Comparison of ENCODE assay signal across 15 cellular contexts in genomic region chr10:60848126-60848525, GRCh38.
DNase-seq lines count a peak whose midpoint lies in the region; TF ChIP-seq lines count a peak whose summit lies in the region.
"Had no signal": no experiment of that assay in that cellular context is flagged by ENCODE, and none has a peak within 500 bp of the region (broad histone marks: within the 10 kb centered on the region; RNA-seq: fewer than 3 reads in every experiment).

No MANE protein-coding gene starts in this region.

- POLR2A ChIA-PET in HEK293T (lab: Yijun Ruan, JAX) = no interaction called here
- POLR2A ChIA-PET in CD4-positive, alpha-beta memory T cell (lab: Charles Lee; ENCODE audit: partially characterized antibody) = no interaction called here

- no peaks in the 10 kb centered on the region for H3K9me3 Mint-ChIP-seq in CD4-positive, alpha-beta memory T cell
- H3K9me3 Mint-ChIP-seq: activated T-cell treated with anti-CD3 and anti-CD28 coated beads, Interleukin-2, amount 50 U/mL, for 24 hours had no signal

- no peak overlapping the region for H3K4me3 ChIP-seq in fibroblast of lung (replicated peaks in 1 of 4; ENCODE audit: control extremely low read depth in 1 of 4, insufficient read depth in 1 of 4, low read depth in 3 of 4, low read length in 4 of 4)
- H3K4me3 ChIP-seq in CD4-positive, alpha-beta memory T cell (ENCODE audit: low read length in 2 of 2) = no peak overlapping the region

- peaks cover 2 to 4% of the 10 kb centered on the region in 2 donors for H3K27me3 Mint-ChIP-seq in CD4-positive, alpha-beta memory T cell
- H3K27me3 Mint-ChIP-seq: activated T-cell treated with anti-CD3 and anti-CD28 coated beads, Interleukin-2, amount 50 U/mL, for 24 hours; brain had no signal

- intact Hi-C loops in CD4-positive, alpha-beta memory T cell (cut with micrococcal nuclease) = no loop called here

- no peaks in the 10 kb centered on the region for H3K9me3 ChIP-seq in fibroblast of lung (ENCODE audit: control insufficient read depth, insufficient read depth, low read depth, low read length)
- H3K9me3 ChIP-seq in CD4-positive, alpha-beta memory T cell (ENCODE audit: control insufficient read depth in 1 of 2, low read length in 2 of 2) = no peaks in the 10 kb centered on the region

- peak; percentile 47 for DNase-seq in AG09319 (ENCODE audit: extremely low read depth, low read depth)
- peak; percentile 87 for DNase-seq in LHCN-M2 (ENCODE audit: low read depth)
- DNase-seq in fibroblast of lung (ENCODE audit: low read depth in 2 of 2) = peak; percentile 38 to 68
- DNase-seq in mucosa of gallbladder (ENCODE audit: low spot score) = peak; percentile 24
- no peak for DNase-seq in NCI-H510A treated with DMSO at 0.1 percent for 48 hours (lab: John Stamatoyannopoulos, UW)
- no peak for DNase-seq in HEK293T (ENCODE audit: extremely low spot score)
- DNase-seq in SKM-1 treated with dmso at 0.1 percent for 144 hours (lab: John Stamatoyannopoulos, UW; ENCODE audit: unreplicated experiment) = no peak
- DNase-seq in CD4-positive, alpha-beta memory T cell = no peak
- DNase-seq: activated CD4-positive, CD25-positive, alpha-beta regulatory T cell; activated T-cell treated with anti-CD3 and anti-CD28 coated beads, Interleukin-2, amount 50 U/mL, for 24 hours; erythroblast; NCI-H446 treated with DMSO at 0.1 percent for 48 hours; stimulated activated CD4-positive, alpha-beta T cell treated with anti-CD3 and anti-CD28 coated beads, Interleukin-4, amount 100 ng/mL, for 4 hours had no signal

- no peak overlapping the region for H3K27ac ChIP-seq in fibroblast of lung (ENCODE audit: insufficient read depth, low read length)
- H3K27ac ChIP-seq in CD4-positive, alpha-beta memory T cell (ENCODE audit: low read depth, low read length) = no peak overlapping the region
- H3K27ac ChIP-seq: C4-2B had no signal

- H3K36me3 ChIP-seq in fibroblast of lung (ENCODE audit: control insufficient read depth, insufficient read depth, low read length) = no peaks in the 10 kb centered on the region
- no peaks in the 10 kb centered on the region for H3K36me3 ChIP-seq in CD4-positive, alpha-beta memory T cell (ENCODE audit: insufficient read depth, low read length)

- H3K27ac Mint-ChIP-seq in CD4-positive, alpha-beta memory T cell = no peak overlapping the region
- H3K27ac Mint-ChIP-seq: activated T-cell treated with anti-CD3 and anti-CD28 coated beads, Interleukin-2, amount 50 U/mL, for 24 hours had no signal

- H3K4me1 ChIP-seq in fibroblast of lung (ENCODE audit: control insufficient read depth, extremely low read depth, insufficient read depth, low read length) = peaks cover 5% of the 10 kb centered on the region
- no peaks in the 10 kb centered on the region for H3K4me1 ChIP-seq in CD4-positive, alpha-beta memory T cell (ENCODE audit: insufficient read depth, low read length)

- CTCF ChIA-PET in HEK293T (lab: Yijun Ruan, JAX) = no interaction called here
- CTCF ChIA-PET in CD4-positive, alpha-beta memory T cell (lab: Charles Lee; ENCODE audit: partially characterized antibody) = no interaction called here

- TF ChIP-seq CTCF in AG09319 (IDR thresholded peaks at IDR 0.05; ENCODE audit: low read depth, low read length) = no peak; the same call in 1 of the 2 replicates
- TF ChIP-seq CTCF in fibroblast of lung (conservative IDR thresholded peaks at IDR 0.05 in 1 of 2, IDR thresholded peaks at IDR 0.05 in 1 of 2; ENCODE audit: low read depth in 1 of 2, low read length in 2 of 2) = no peak

- no peak overlapping the region for H3K9ac ChIP-seq in fibroblast of lung (ENCODE audit: insufficient read depth, low read length)

- no peak overlapping the region for H3K4me2 ChIP-seq in fibroblast of lung (ENCODE audit: extremely low read depth, insufficient read depth, low read length)

- no peaks in the 10 kb centered on the region for H3K4me1 Mint-ChIP-seq in CD4-positive, alpha-beta memory T cell

- no peak overlapping the region for H2AFZ ChIP-seq in fibroblast of lung (ENCODE audit: low read length)

- no peaks in the 10 kb centered on the region for H4K20me1 ChIP-seq in fibroblast of lung (ENCODE audit: control insufficient read depth, extremely low read depth, insufficient read depth, low read length)

- no peaks in the 10 kb centered on the region for H3K36me3 Mint-ChIP-seq in CD4-positive, alpha-beta memory T cell
- H3K36me3 Mint-ChIP-seq: brain had no signal

- no peaks in the 10 kb centered on the region for H3K79me2 ChIP-seq in fibroblast of lung (ENCODE audit: control insufficient read depth, insufficient read depth, low read length)

- no peak overlapping the region for H3K4me3 Mint-ChIP-seq in CD4-positive, alpha-beta memory T cell
- H3K4me3 Mint-ChIP-seq: activated T-cell treated with anti-CD3 and anti-CD28 coated beads, Interleukin-2, amount 50 U/mL, for 24 hours; brain had no signal

- H3K27me3 ChIP-seq in fibroblast of lung (ENCODE audit: control insufficient read depth, insufficient read depth, low read length) = no peaks in the 10 kb centered on the region
- H3K27me3 ChIP-seq in CD4-positive, alpha-beta memory T cell (ENCODE audit: insufficient read depth, low read length) = no peaks in the 10 kb centered on the region

TF ChIP-seq in HEK293T, 16 proteins besides CTCF, POLR2A, EP300 and RAD21:
- no peak for TF ChIP-seq ELF4 (IDR thresholded peaks at IDR 0.05)
- no peak for TF ChIP-seq ZNF384 (IDR thresholded peaks at IDR 0.05)
- no peak for TF ChIP-seq NFRKB (IDR thresholded peaks at IDR 0.05)
- TF ChIP-seq L3MBTL2 (conservative IDR thresholded peaks at IDR 0.05) = no peak
- TF ChIP-seq ARNT (IDR thresholded peaks at IDR 0.05) = no peak
- TF ChIP-seq CTBP1 (IDR thresholded peaks at IDR 0.05; ENCODE audit: borderline replicate concordance) = no peak
- TF ChIP-seq SP1 (IDR thresholded peaks at IDR 0.05) = no peak
- no peak for TF ChIP-seq TARDBP (IDR thresholded peaks at IDR 0.05)
- TF ChIP-seq FOXK2 (IDR thresholded peaks at IDR 0.05) = no peak
- TF ChIP-seq HDGF (IDR thresholded peaks at IDR 0.05; ENCODE audit: borderline replicate concordance) = no peak
- TF ChIP-seq PKNOX1 (IDR thresholded peaks at IDR 0.05) = no peak
- TF ChIP-seq SUZ12 (IDR thresholded peaks at IDR 0.05) = no peak
TF ChIP-seq in HEK293T: peak in this region for 0.

Comparison
In these comparisons a context has a peak if more than half of its experiments do, and no peak if none do; other contexts are left out.
1. DNase-seq: peak in AG09319 (single experiment), LHCN-M2 (single experiment), fibroblast of lung (2 of 2) and mucosa of gallbladder (single experiment); none in NCI-H510A treated with DMSO at 0.1 percent for 48 hours (single experiment), HEK293T (single experiment), SKM-1 treated with dmso at 0.1 percent for 144 hours (single experiment) and CD4-positive, alpha-beta memory T cell (0 of 5).